In the genomic region with DNA sequence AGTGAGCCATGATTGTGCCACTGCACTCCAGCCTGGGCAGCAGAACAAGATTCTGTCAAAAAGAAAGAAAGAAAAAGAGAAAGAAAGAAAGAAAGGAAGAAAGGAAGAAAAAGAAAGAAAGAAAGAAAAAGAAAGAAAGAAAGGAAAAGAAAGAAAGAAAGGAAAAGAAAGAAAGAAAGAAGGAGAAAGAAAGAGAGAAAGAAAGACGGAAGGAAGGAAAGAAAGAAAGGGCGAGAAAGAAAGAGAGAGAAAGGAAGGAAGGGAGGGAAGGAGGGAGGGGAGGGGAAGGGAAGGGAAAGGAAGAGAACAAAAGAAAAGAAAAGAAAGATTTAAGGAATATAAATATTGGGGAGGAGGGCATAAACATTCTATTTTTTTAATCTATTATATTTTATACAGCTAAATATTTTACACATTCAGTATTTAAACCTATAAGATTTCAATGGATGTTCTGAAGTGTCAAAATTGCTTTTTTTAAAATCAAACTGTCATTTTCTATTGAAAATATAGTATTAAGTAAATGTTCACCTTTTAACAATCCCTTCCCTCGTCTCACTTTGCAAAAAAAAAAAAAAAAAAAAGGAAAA, we compare ENCODE assay signal across 37 cellular contexts.
"Had no signal": no experiment of that assay in that cellular context is flagged by ENCODE, and none has a peak within 500 bp of the region (broad histone marks: within the 10 kb centered on the region; RNA-seq: fewer than 3 reads in every experiment).

No MANE protein-coding gene starts in this region.

- DNase-seq: activated CD4-positive, alpha-beta memory T cell treated with anti-CD3 and anti-CD28 coated beads, Interleukin-2, amount 10 ng/mL, durations not matched to agents 7 days and 5 days; activated CD4-positive, alpha-beta T cell treated with anti-CD3 and anti-CD28 coated beads for 1 hour; activated CD4-positive, alpha-beta T cell treated with anti-CD3 and anti-CD28 coated beads for 48 hours; activated CD4-positive, CD25-positive, alpha-beta regulatory T cell; activated CD8-positive, alpha-beta memory T cell treated with anti-CD3 and anti-CD28 coated beads, Interleukin-2, amount 50 U/mL, for 4 hours; activated effector memory CD4-positive, alpha-beta T cell treated with anti-CD3 and anti-CD28 coated beads, Interleukin-2, amount 50 U/mL, for 16 hours; activated naive CD4-positive, alpha-beta T cell; activated naive CD4-positive, alpha-beta T cell treated with anti-CD3 and anti-CD28 coated beads, Interleukin-2, amount 50 U/mL, for 16 hours; activated naive CD8-positive, alpha-beta T cell treated with anti-CD3 and anti-CD28 coated beads for 36 hours; activated T-cell treated with anti-CD3 and anti-CD28 coated beads for 4 hours; activated T-cell treated with anti-CD3 and anti-CD28 coated beads, Interleukin-2, amount 50 U/mL, for 48 hours; adrenal gland; body of pancreas; NCI-H1092 treated with DMSO at 0.1 percent for 48 hours; NCI-H1417; NCI-H146; NCI-H187; NCI-H2029 treated with DMSO at 0.1 percent for 48 hours; NCI-H2107; NCI-H2171; NCI-H510A; NCI-H526; NCI-H748 treated with DMSO at 0.1 percent for 48 hours; NK-92 treated with Interleukin-12 subunit alpha and Interleukin-12 subunit beta, amount 100 ng/mL, for 24 hours; PC-3; Peyer's patch; RPMI8226; SHP77 treated with DMSO at 0.1 percent for 48 hours; T-cell; T-helper 2 cell; T-helper 9 cell had no signal

- ATAC-seq: activated T-helper 17 cell treated with anti-CD3 and anti-CD28 coated beads, Interleukin-2, amount 50 U/mL, for 72 hours; body of pancreas; PC-3; SK-N-SH treated with all-trans-retinoic acid at 6 μM for 48 hours; T-cell had no signal

- FAIRE-seq: astrocyte had no signal

- H3K36me3 Mint-ChIP-seq: activated naive CD8-positive, alpha-beta T cell treated with anti-CD3 and anti-CD28 coated beads for 36 hours had no signal

- H3K4me3 Mint-ChIP-seq: activated CD4-positive, alpha-beta memory T cell treated with anti-CD3 and anti-CD28 coated beads, Interleukin-2, amount 10 ng/mL, durations not matched to agents 7 days and 5 days; activated naive CD8-positive, alpha-beta T cell treated with anti-CD3 and anti-CD28 coated beads for 36 hours; activated T-helper 17 cell treated with anti-CD3 and anti-CD28 coated beads, Interleukin-2, amount 50 U/mL, for 72 hours; T-cell had no signal

- H3K27me3 Mint-ChIP-seq: activated naive CD8-positive, alpha-beta T cell treated with anti-CD3 and anti-CD28 coated beads for 36 hours; activated T-helper 17 cell treated with anti-CD3 and anti-CD28 coated beads, Interleukin-2, amount 50 U/mL, for 72 hours; T-cell had no signal

- H3K9me3 Mint-ChIP-seq: activated CD4-positive, alpha-beta memory T cell treated with anti-CD3 and anti-CD28 coated beads, Interleukin-2, amount 10 ng/mL, durations not matched to agents 7 days and 5 days; activated naive CD8-positive, alpha-beta T cell treated with anti-CD3 and anti-CD28 coated beads for 36 hours; activated T-helper 17 cell treated with anti-CD3 and anti-CD28 coated beads, Interleukin-2, amount 50 U/mL, for 72 hours; T-cell had no signal

- H3K27ac Mint-ChIP-seq: activated CD4-positive, alpha-beta memory T cell treated with anti-CD3 and anti-CD28 coated beads, Interleukin-2, amount 10 ng/mL, durations not matched to agents 7 days and 5 days; activated T-helper 17 cell treated with anti-CD3 and anti-CD28 coated beads, Interleukin-2, amount 50 U/mL, for 72 hours had no signal

- H3K4me1 ChIP-seq: adrenal gland, body of pancreas, breast epithelium, Peyer's patch, SJSA1 had no signal

- H3K9me3 ChIP-seq: adrenal gland, body of pancreas, breast epithelium, Peyer's patch, SJSA1 had no signal

- H3K27me3 ChIP-seq: adrenal gland, body of pancreas, breast epithelium, Peyer's patch, SJSA1 had no signal

- H3K4me3 ChIP-seq: adrenal gland, body of pancreas, breast epithelium, Peyer's patch, SJSA1 had no signal

- H3K36me3 ChIP-seq: adrenal gland, breast epithelium, Peyer's patch, SJSA1 had no signal

- H3K4me1 Mint-ChIP-seq: activated T-helper 17 cell treated with anti-CD3 and anti-CD28 coated beads, Interleukin-2, amount 50 U/mL, for 72 hours had no signal

- H3K27ac ChIP-seq: adrenal gland, body of pancreas, breast epithelium, Peyer's patch, SJSA1, VCaP had no signal
